In genomic region chr6:169317441-169318202, GRCh38 we compare ENCODE assay signal across 9 cellular contexts.
"Had no signal": no experiment of that assay in that cellular context is flagged by ENCODE, and none has a peak within 500 bp of the region (broad histone marks: within the 10 kb centered on the region; RNA-seq: fewer than 3 reads in every experiment).

No MANE protein-coding gene starts in this region.

- H3K4me1 Mint-ChIP-seq: IgD-negative memory B cell had no signal

- H3K9me3 ChIP-seq: HAP-1 had no signal

- H3K36me3 ChIP-seq: HAP-1 had no signal

- H3K4me3 Mint-ChIP-seq: HFFc6, IgD-negative memory B cell had no signal

- H3K27me3 Mint-ChIP-seq: IgD-negative memory B cell had no signal

- H3K4me3 ChIP-seq: GM23248, HAP-1 had no signal

- H3K9ac ChIP-seq: GM23248 had no signal

- ATAC-seq: HCT116 had no signal

- H3K36me3 Mint-ChIP-seq: IgD-negative memory B cell had no signal

- DNase-seq: GM23248, GOT3, H7, HFFc6, KBM-7 had no signal

- H3K4me1 ChIP-seq: HAP-1 had no signal

- H3K27ac ChIP-seq: GM23248, HL-60 had no signal

- H3K9me3 Mint-ChIP-seq: HFFc6 had no signal

- H2AFZ ChIP-seq: GM23248 had no signal
